Comparison of ENCODE assay signal across 27 cellular contexts in the genomic region with DNA sequence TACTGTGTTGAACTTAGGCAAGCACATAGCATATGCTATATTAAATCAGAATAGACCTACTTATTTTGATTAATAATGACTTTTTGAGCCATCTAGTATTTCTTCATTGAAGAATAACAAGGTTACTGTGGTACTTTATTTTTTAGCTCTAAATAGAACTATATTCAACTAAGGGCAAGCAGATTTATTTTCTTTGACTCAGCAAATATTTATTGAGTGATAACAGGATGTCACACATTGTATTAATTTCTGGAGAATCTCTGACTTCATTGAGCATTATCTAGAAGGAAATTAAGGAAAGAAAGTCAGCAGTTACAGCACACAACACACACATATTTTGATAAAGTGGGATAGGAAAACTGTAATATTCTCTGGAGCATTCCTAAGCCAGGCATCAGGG.
"Had no signal": no experiment of that assay in that cellular context is flagged by ENCODE, and none has a peak within 500 bp of the region (broad histone marks: within the 10 kb centered on the region; RNA-seq: fewer than 3 reads in every experiment).

No MANE protein-coding gene starts in this region.

- H3K27me3 Mint-ChIP-seq: effector memory CD8-positive, alpha-beta T cell had no signal

- H3K4me1 ChIP-seq: colonic mucosa, esophagus squamous epithelium, gastrocnemius medialis, heart right ventricle, left lung, lower lobe of right lung had no signal

- H3K4me1 Mint-ChIP-seq: endodermal cell had no signal

- FAIRE-seq: endometrium, islet of Langerhans, keratinocyte had no signal

- DNase-seq: colonic mucosa; cortex of kidney; effector CD8-positive, alpha-beta T cell; effector memory CD8-positive, alpha-beta T cell; endodermal cell; erythroblast; esophagus squamous epithelium; foreskin fibroblast; foreskin melanocyte; gastrocnemius medialis; glutamatergic neuron; head of caudate nucleus; heart right ventricle; hippocampal formation; left cardiac atrium; left lung; left ventricle myocardium superior; lower lobe of right lung; mesenchymal stem cell; mucosa of descending colon had no signal

- H3K4me3 ChIP-seq: colonic mucosa, esophagus squamous epithelium, gastrocnemius medialis, heart right ventricle, left lung, lower lobe of right lung, mucosa of descending colon had no signal

- H3K9me3 ChIP-seq: colonic mucosa, esophagus squamous epithelium, gastrocnemius medialis, left lung, lower lobe of right lung, mucosa of descending colon had no signal

- H3K27ac ChIP-seq: colonic mucosa, epithelial cell of prostate, esophagus squamous epithelium, gastrocnemius medialis, heart right ventricle, left lung, lower lobe of right lung had no signal

- H3K9me3 Mint-ChIP-seq: dendritic cell treated with granulocyte-macrophage colony-stimulating factor and Interleukin-4, amounts not matched to agents 40 ng/mL and 50 ng/mL, for 4 days; endodermal cell; mesothelial cell of epicardium had no signal

- H3K36me3 Mint-ChIP-seq: mesothelial cell of epicardium had no signal

- H3K4me3 Mint-ChIP-seq: dendritic cell treated with granulocyte-macrophage colony-stimulating factor and Interleukin-4, amounts not matched to agents 40 ng/mL and 50 ng/mL, for 4 days; effector memory CD8-positive, alpha-beta T cell; endodermal cell; mesothelial cell of epicardium had no signal

- H3K27me3 ChIP-seq: colonic mucosa, esophagus squamous epithelium, gastrocnemius medialis, heart right ventricle, left lung had no signal

- ATAC-seq: effector memory CD8-positive, alpha-beta T cell; esophagus mucosa; gastrocnemius medialis; heart right ventricle; left cardiac atrium; left lung; left ventricle myocardium superior; lower lobe of right lung; mucosa of descending colon had no signal

- H3K36me3 ChIP-seq: colonic mucosa, esophagus squamous epithelium, gastrocnemius medialis, heart right ventricle, left lung, lower lobe of right lung had no signal

- H3K27ac Mint-ChIP-seq: dendritic cell treated with granulocyte-macrophage colony-stimulating factor and Interleukin-4, amounts not matched to agents 40 ng/mL and 50 ng/mL, for 4 days; effector memory CD8-positive, alpha-beta T cell; endodermal cell; mesothelial cell of epicardium had no signal
